ENCODE assay signal across 1 cellular context in the genomic region with DNA sequence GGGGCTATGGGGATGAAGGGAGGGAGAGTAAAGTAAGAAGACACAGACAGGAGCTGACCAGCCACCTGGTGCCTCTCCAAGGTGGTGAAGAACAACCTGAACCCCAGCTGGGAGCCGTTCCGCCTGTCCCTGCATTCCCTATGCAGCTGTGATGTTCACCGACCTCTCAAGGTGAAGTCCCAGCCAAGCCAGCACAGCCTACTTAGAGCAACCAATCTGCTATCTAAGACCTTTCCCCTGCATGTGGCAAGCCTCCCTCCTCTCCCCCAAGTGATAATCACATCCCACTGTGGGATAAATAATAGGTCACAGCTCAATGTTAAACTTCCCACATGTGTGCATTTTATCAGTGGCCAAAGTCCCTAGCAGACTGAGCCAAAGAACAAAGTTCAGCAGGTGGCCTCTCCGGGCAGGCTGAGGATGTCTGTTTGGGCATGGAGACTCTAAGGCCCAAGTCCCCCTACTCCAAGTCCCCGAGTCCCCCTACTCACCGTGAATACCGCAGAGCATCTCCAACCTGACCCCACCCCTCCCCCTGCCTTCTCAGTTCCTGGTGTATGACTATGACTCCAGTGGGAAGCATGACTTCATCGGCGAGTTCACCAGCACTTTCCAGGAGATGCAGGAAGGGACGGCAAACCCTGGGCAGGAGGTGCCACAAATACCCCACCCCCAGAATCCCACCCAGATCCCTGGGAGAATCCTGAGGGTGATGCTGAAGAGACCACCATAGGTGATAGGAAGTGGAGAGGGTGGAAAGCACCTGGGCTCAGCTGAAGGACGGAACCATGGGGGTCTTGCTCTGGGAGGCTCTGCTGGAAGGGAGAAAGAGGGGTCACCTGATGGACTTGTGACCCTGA.
TF ChIP-seq lines count a peak whose summit lies in the region.

No MANE protein-coding gene starts in this region.

TF ChIP-seq in HepG2, 621 proteins besides CTCF, POLR2A, EP300 and RAD21 (continued from another document and continues in another):
- TF ChIP-seq, protein P1, sequence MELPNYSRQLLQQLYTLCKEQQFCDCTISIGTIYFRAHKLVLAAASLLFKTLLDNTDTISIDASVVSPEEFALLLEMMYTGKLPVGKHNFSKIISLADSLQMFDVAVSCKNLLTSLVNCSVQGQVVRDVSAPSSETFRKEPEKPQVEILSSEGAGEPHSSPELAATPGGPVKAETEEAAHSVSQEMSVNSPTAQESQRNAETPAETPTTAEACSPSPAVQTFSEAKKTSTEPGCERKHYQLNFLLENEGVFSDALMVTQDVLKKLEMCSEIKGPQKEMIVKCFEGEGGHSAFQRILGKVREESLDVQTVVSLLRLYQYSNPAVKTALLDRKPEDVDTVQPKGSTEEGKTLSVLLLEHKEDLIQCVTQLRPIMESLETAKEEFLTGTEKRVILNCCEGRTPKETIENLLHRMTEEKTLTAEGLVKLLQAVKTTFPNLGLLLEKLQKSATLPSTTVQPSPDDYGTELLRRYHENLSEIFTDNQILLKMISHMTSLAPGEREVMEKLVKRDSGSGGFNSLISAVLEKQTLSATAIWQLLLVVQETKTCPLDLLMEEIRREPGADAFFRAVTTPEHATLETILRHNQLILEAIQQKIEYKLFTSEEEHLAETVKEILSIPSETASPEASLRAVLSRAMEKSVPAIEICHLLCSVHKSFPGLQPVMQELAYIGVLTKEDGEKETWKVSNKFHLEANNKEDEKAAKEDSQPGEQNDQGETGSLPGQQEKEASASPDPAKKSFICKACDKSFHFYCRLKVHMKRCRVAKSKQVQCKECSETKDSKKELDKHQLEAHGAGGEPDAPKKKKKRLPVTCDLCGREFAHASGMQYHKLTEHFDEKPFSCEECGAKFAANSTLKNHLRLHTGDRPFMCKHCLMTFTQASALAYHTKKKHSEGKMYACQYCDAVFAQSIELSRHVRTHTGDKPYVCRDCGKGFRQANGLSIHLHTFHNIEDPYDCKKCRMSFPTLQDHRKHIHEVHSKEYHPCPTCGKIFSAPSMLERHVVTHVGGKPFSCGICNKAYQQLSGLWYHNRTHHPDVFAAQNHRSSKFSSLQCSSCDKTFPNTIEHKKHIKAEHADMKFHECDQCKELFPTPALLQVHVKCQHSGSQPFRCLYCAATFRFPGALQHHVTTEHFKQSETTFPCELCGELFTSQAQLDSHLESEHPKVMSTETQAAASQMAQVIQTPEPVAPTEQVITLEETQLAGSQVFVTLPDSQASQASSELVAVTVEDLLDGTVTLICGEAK (IDR thresholded peaks at IDR 0.05) = no peak
- TF ChIP-seq, protein P1 (CRISPR knock-in tag; IDR thresholded peaks at IDR 0.05) = peak; percentile 64; the same call in 1 of the 2 replicates
- TF ChIP-seq NR2C2 (CRISPR knock-in tag; IDR thresholded peaks at IDR 0.05; ENCODE audit: borderline replicate concordance) (peak; percentile 43; the same call in 1 of the 2 replicates), NFKB2 (CRISPR knock-in tag; IDR thresholded peaks at IDR 0.05; ENCODE audit: borderline replicate concordance) (peak; percentile 54; the same call in 1 of the 2 replicates), CBX1 (IDR thresholded peaks at IDR 0.05; ENCODE audit: low read depth) (no peak), ZFP82 (CRISPR knock-in tag; IDR thresholded peaks at IDR 0.05; ENCODE audit: borderline replicate concordance) (0 out of 2 replicates have a peak, but pooled peaks have one; percentile 39), ZNF232 (CRISPR knock-in tag; IDR thresholded peaks at IDR 0.05; ENCODE audit: borderline replicate concordance) (0 out of 2 replicates have a peak, but pooled peaks have one; percentile 22), FOXJ3 (CRISPR knock-in tag; IDR thresholded peaks at IDR 0.05; ENCODE audit: borderline replicate concordance) (no peak), TOE1 (CRISPR knock-in tag; IDR thresholded peaks at IDR 0.05) (no peak), SIX4 (CRISPR knock-in tag; IDR thresholded peaks at IDR 0.05) (no peak), ZNF775 (CRISPR knock-in tag; IDR thresholded peaks at IDR 0.05; ENCODE audit: borderline replicate concordance) (no peak)
- TF ChIP-seq, protein P2, sequence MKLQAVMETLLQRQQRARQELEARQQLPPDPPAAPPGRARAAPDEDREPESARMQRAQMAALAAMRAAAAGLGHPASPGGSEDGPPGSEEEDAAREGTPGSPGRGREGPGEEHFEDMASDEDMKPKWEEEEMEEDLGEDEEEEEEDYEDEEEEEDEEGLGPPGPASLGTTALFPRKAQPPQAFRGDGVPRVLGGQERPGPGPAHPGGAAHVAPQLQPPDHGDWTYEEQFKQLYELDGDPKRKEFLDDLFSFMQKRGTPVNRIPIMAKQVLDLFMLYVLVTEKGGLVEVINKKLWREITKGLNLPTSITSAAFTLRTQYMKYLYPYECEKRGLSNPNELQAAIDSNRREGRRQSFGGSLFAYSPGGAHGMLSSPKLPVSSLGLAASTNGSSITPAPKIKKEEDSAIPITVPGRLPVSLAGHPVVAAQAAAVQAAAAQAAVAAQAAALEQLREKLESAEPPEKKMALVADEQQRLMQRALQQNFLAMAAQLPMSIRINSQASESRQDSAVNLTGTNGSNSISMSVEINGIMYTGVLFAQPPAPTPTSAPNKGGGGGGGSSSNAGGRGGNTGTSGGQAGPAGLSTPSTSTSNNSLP (IDR thresholded peaks at IDR 0.05; ENCODE audit: low read depth, low read length) = peak; percentile 46; the same call in 1 of the 2 replicates
- TF ChIP-seq, protein P3, sequence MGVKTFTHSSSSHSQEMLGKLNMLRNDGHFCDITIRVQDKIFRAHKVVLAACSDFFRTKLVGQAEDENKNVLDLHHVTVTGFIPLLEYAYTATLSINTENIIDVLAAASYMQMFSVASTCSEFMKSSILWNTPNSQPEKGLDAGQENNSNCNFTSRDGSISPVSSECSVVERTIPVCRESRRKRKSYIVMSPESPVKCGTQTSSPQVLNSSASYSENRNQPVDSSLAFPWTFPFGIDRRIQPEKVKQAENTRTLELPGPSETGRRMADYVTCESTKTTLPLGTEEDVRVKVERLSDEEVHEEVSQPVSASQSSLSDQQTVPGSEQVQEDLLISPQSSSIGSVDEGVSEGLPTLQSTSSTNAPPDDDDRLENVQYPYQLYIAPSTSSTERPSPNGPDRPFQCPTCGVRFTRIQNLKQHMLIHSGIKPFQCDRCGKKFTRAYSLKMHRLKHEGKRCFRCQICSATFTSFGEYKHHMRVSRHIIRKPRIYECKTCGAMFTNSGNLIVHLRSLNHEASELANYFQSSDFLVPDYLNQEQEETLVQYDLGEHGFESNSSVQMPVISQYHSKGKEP (CRISPR knock-in tag; IDR thresholded peaks at IDR 0.05) = no peak
- TF ChIP-seq, protein P4, sequence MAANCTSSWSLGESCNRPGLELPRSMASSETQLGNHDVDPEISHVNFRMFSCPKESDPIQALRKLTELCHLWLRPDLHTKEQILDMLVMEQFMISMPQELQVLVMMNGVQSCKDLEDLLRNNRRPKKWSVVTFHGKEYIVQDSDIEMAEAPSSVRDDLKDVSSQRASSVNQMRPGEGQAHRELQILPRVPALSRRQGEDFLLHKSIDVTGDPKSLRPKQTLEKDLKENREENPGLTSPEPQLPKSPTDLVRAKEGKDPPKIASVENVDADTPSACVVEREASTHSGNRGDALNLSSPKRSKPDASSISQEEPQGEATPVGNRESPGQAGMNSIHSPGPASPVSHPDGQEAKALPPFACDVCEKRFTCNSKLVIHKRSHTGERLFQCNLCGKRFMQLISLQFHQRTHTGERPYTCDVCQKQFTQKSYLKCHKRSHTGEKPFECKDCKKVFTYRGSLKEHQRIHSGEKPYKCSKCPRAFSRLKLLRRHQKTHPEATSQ (CRISPR knock-in tag; IDR thresholded peaks at IDR 0.05; ENCODE audit: borderline replicate concordance) = no peak
- TF ChIP-seq, protein P5, sequence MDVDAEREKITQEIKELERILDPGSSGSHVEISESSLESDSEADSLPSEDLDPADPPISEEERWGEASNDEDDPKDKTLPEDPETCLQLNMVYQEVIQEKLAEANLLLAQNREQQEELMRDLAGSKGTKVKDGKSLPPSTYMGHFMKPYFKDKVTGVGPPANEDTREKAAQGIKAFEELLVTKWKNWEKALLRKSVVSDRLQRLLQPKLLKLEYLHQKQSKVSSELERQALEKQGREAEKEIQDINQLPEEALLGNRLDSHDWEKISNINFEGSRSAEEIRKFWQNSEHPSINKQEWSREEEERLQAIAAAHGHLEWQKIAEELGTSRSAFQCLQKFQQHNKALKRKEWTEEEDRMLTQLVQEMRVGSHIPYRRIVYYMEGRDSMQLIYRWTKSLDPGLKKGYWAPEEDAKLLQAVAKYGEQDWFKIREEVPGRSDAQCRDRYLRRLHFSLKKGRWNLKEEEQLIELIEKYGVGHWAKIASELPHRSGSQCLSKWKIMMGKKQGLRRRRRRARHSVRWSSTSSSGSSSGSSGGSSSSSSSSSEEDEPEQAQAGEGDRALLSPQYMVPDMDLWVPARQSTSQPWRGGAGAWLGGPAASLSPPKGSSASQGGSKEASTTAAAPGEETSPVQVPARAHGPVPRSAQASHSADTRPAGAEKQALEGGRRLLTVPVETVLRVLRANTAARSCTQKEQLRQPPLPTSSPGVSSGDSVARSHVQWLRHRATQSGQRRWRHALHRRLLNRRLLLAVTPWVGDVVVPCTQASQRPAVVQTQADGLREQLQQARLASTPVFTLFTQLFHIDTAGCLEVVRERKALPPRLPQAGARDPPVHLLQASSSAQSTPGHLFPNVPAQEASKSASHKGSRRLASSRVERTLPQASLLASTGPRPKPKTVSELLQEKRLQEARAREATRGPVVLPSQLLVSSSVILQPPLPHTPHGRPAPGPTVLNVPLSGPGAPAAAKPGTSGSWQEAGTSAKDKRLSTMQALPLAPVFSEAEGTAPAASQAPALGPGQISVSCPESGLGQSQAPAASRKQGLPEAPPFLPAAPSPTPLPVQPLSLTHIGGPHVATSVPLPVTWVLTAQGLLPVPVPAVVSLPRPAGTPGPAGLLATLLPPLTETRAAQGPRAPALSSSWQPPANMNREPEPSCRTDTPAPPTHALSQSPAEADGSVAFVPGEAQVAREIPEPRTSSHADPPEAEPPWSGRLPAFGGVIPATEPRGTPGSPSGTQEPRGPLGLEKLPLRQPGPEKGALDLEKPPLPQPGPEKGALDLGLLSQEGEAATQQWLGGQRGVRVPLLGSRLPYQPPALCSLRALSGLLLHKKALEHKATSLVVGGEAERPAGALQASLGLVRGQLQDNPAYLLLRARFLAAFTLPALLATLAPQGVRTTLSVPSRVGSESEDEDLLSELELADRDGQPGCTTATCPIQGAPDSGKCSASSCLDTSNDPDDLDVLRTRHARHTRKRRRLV (CRISPR knock-in tag; IDR thresholded peaks at IDR 0.05) = no peak
- TF ChIP-seq, protein P6, sequence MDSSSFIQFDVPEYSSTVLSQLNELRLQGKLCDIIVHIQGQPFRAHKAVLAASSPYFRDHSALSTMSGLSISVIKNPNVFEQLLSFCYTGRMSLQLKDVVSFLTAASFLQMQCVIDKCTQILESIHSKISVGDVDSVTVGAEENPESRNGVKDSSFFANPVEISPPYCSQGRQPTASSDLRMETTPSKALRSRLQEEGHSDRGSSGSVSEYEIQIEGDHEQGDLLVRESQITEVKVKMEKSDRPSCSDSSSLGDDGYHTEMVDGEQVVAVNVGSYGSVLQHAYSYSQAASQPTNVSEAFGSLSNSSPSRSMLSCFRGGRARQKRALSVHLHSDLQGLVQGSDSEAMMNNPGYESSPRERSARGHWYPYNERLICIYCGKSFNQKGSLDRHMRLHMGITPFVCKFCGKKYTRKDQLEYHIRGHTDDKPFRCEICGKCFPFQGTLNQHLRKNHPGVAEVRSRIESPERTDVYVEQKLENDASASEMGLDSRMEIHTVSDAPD (CRISPR knock-in tag; IDR thresholded peaks at IDR 0.05) = peak; percentile 82; the same call in 1 of the 2 replicates
- TF ChIP-seq, protein P7, sequence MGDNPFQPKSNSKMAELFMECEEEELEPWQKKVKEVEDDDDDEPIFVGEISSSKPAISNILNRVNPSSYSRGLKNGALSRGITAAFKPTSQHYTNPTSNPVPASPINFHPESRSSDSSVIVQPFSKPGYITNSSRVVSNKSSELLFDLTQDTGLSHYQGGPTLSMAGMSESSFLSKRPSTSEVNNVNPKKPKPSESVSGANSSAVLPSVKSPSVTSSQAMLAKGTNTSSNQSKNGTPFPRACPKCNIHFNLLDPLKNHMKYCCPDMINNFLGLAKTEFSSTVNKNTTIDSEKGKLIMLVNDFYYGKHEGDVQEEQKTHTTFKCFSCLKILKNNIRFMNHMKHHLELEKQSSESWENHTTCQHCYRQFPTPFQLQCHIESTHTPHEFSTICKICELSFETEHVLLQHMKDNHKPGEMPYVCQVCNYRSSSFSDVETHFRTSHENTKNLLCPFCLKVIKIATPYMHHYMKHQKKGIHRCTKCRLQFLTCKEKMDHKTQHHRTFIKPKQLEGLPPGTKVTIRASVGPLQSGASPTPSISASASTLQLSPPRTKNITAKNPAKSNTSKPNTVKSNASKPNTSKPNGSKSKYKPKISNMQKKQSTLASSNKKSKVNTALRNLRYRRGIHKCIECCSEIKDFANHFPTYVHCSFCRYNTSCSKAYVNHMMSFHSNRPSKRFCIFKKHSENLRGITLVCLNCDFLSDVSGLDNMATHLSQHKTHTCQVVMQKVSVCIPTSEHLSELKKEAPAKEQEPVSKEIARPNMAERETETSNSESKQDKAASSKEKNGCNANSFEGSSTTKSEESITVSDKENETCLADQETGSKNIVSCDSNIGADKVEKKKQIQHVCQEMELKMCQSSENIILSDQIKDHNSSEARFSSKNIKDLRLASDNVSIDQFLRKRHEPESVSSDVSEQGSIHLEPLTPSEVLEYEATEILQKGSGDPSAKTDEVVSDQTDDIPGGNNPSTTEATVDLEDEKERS (CRISPR knock-in tag; IDR thresholded peaks at IDR 0.05) = 0 out of 2 replicates have a peak, but pooled peaks have one; percentile 53
